8 cellular contexts compared by ENCODE assay signal in the genomic region with DNA sequence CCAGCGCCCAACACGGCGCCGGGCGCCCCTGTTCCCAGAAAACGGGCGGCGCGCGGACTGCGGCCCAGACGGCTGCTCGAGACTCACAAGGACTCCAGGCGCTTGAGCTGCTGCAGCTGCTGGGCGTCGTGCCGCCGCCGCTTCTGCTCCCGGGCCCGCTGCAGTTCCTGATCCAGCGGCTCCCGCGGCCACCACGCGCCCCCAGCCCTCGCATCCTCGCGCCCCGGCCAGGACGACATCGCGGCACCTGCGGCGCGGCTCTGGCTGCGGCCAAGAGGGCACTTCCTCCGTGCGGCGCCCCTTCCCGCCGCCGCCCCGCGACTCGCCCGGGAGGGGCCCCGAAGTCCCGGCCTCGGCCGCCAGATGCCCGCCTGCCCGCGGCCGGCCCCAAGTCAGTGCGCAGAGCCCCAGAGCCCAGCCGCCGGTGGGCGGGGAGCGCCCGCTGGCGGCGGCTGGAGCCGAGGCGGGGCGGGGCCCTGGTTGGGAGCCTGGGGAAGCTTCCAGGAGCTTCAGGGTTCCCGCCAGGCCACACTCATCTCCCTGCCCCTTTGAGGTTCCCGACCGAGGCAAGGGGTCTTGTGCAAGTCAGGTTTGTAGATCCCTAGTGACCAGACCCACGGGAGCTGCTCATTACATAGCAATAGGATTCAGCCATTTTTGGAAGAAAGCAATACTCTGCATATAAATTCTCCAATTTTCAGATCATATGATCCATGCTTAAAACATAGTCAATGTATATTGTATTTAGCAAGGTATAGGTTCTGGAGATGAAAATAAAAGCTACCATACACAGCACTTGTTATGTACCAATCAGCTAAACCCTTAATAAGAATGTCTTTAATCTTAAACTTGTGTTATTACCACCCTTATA. TPM values are rescaled to one million over a fixed set of nuclear protein-coding genes. Genes with fewer than 3 reads are reported as not detected.
A peak's percentile ranks its signal among the peaks of the same experiment; 100 is the strongest.
DNase-seq lines count a peak whose midpoint lies in the region; ATAC-seq and TF ChIP-seq lines count a peak whose summit lies in the region.

No MANE protein-coding gene starts in this region.

- no peaks in the 10 kb centered on the region for H3K4me1 ChIP-seq in colonic mucosa

- H3K27ac ChIP-seq in colonic mucosa, result peak overlapping the region; percentile 98

- peak overlapping the region; percentile 66 to 95 for H3K9ac ChIP-seq in colonic mucosa (ENCODE audit: low read depth in 2 of 2, low read length in 2 of 2)

- H3K36me3 ChIP-seq in colonic mucosa, result no peaks in the 10 kb centered on the region

- no peak for DNase-seq in AG09309 (ENCODE audit: low read depth)
- DNase-seq in NCI-H226, result peak; percentile 94
- DNase-seq in activated CD4-positive, alpha-beta T cell treated with anti-CD3 and anti-CD28 coated beads for 24 hours (ENCODE audit: low read depth in 2 of 2), result peak; percentile 51 to 60
- DNase-seq in colonic mucosa, result peak; percentile 88
- DNase-seq in left colon, result peak; percentile 76 to 86
- DNase-seq in stimulated activated CD4-positive, alpha-beta T cell treated with anti-CD3 and anti-CD28 coated beads, Interleukin-1b, Interleukin-23, amount 100 ng/mL, for 4 hours (ENCODE audit: low read depth in 2 of 2), result peak; percentile 44 to 65

- TF ChIP-seq CTCF in AG09309 (IDR thresholded peaks at IDR 0.05; ENCODE audit: control insufficient read depth, insufficient read depth, low read depth, low read length, missing control alignments) (peak; percentile 39), colonic mucosa (IDR thresholded peaks at IDR 0.05) (peak; percentile 33)

- no peaks in the 10 kb centered on the region for H3K27me3 ChIP-seq in colonic mucosa

- ATAC-seq in GM18861 (IDR thresholded peaks at IDR 0.05; ENCODE audit: unreplicated experiment), result peak; percentile 63
- ATAC-seq in HG03095 (IDR thresholded peaks at IDR 0.05; ENCODE audit: unreplicated experiment), result peak; percentile 86
- peak; percentile 94 for ATAC-seq in left colon

- intact Hi-C loops in colonic mucosa (cut with DNase I) (loop anchor here (5.0 kb wide), 1 partner anchor 96 kb away; no protein-coding TSS in a partner anchor), left colon (cut with DNase I, micrococcal nuclease) (loop anchor here in 1 of 2 donors (10.0 kb wide), 1 partner anchor 112 kb away; no protein-coding TSS in a partner anchor)

- H3K9me3 ChIP-seq in colonic mucosa, result no peaks in the 10 kb centered on the region

- H3K4me3 ChIP-seq in AG09309 (ENCODE audit: control insufficient read depth, low read depth, low read length) (peak overlapping the region; percentile 93), colonic mucosa (peak overlapping the region; percentile 87)

RNA-seq across cellular contexts. Expression of a gene that starts 14.2 kb away (rescaled TPM):
- total RNA-seq in colonic mucosa, result 100 to 1,000 TPM in 1 of 2 donors, 10 to 100 TPM in 1; 73.2 to 115 TPM
- total RNA-seq in left colon, result 100 to 1,000 TPM in 1 of 2 donors, 10 to 100 TPM in 1; 89.5 to 136 TPM

RNA-seq across cellular contexts. Expression of a gene that starts 51.5 kb away (rescaled TPM):
- total RNA-seq in colonic mucosa, result 10 to 100 TPM; 18.2 to 33.0 TPM
- 10 to 100 TPM; 22.2 to 25.7 TPM for total RNA-seq in left colon
